Comparison of ENCODE assay signal across 27 cellular contexts in genomic region chr12:77007476-77007875, GRCh38. TPM values are rescaled to one million over a fixed set of nuclear protein-coding genes. Genes with fewer than 3 reads are reported as not detected.
"Had no signal": no experiment of that assay in that cellular context is flagged by ENCODE, and none has a peak within 500 bp of the region (broad histone marks: within the 10 kb centered on the region; RNA-seq: fewer than 3 reads in every experiment).

No MANE protein-coding gene starts in this region.

- H3K36me3 Mint-ChIP-seq: activated naive CD4-positive, alpha-beta T cell treated with anti-CD3 and anti-CD28 coated beads, Interleukin-2, amount 50 U/mL, for 24 hours; brain had no signal

- H3K4me1 Mint-ChIP-seq: activated naive CD4-positive, alpha-beta T cell treated with anti-CD3 and anti-CD28 coated beads, Interleukin-2, amount 50 U/mL, for 24 hours had no signal

- ATAC-seq: activated CD4-positive, CD25-positive, alpha-beta regulatory T cell treated with anti-CD3 and anti-CD28 coated beads, Interleukin-2, amount 50 U/mL, for 24 hours; activated CD8-positive, alpha-beta T cell treated with anti-CD3 and anti-CD28 coated beads, Interleukin-2, amount 10 ng/mL, durations not matched to agents 7 days and 5 days; Panc1; SK-N-SH treated with all-trans-retinoic acid at 6 μM for 48 hours had no signal

- H3K4me1 ChIP-seq: ascending aorta, SJSA1 had no signal

- H3K4me3 Mint-ChIP-seq: activated CD8-positive, alpha-beta T cell treated with anti-CD3 and anti-CD28 coated beads, Interleukin-2, amount 10 ng/mL, durations not matched to agents 7 days and 5 days; activated naive CD4-positive, alpha-beta T cell treated with anti-CD3 and anti-CD28 coated beads, Interleukin-2, amount 50 U/mL, for 24 hours; activated T-cell treated with anti-CD3 and anti-CD28 coated beads, Interleukin-2, amount 50 U/mL, for 24 hours; activated T-helper 1 cell treated with anti-CD3 and anti-CD28 coated beads, Interleukin-12 subunit alpha, Interleukin-12 subunit beta, Interleukin-2, Interleukin-4 antibody, amounts not matched to agents 30 ng/mL and 10 ng/mL and 1 ng/mL, durations not matched to agents 14 hours and 24 hours and 36 hours; brain; central memory CD8-positive, alpha-beta T cell had no signal

- H3K27me3 ChIP-seq: ascending aorta had no signal

- H3K4me3 ChIP-seq: ascending aorta, SJSA1 had no signal

- H3K27ac ChIP-seq: ascending aorta, RWPE1, SJSA1 had no signal

- H3K9me3 ChIP-seq: ascending aorta, SJSA1 had no signal

- DNase-seq: activated CD4-positive, alpha-beta T cell treated with anti-CD3 and anti-CD28 coated beads for 48 hours; activated CD4-positive, alpha-beta T cell treated with anti-CD3 and anti-CD28 coated beads, Interleukin-2, amount 50 U/mL, for 4 hours; activated CD8-positive, alpha-beta T cell treated with anti-CD3 and anti-CD28 coated beads, Interleukin-2, amount 10 ng/mL, durations not matched to agents 7 days and 5 days; activated effector memory CD4-positive, alpha-beta T cell treated with Interleukin-2 at 50 U/mL for 16 hours; activated naive CD4-positive, alpha-beta T cell; activated T-cell treated with anti-CD3 and anti-CD28 coated beads, Interleukin-2, amount 50 U/mL, for 24 hours; amniotic stem cell; NCI-H1048; NCI-H1417 treated with DMSO at 0.1 percent for 48 hours; NCI-H1694 treated with DMSO at 0.1 percent for 48 hours; NCI-H2029 treated with DMSO at 0.1 percent for 48 hours; NCI-H345; NCI-H510A; NCI-H526 treated with DMSO at 0.1 percent for 48 hours; NCI-H82; SHP77; SW 1271 had no signal

- H3K9me3 Mint-ChIP-seq: activated naive CD4-positive, alpha-beta T cell treated with anti-CD3 and anti-CD28 coated beads, Interleukin-2, amount 50 U/mL, for 24 hours; activated T-cell treated with anti-CD3 and anti-CD28 coated beads, Interleukin-2, amount 50 U/mL, for 24 hours; activated T-helper 1 cell treated with anti-CD3 and anti-CD28 coated beads, Interleukin-12 subunit alpha, Interleukin-12 subunit beta, Interleukin-2, Interleukin-4 antibody, amounts not matched to agents 30 ng/mL and 10 ng/mL and 1 ng/mL, durations not matched to agents 14 hours and 24 hours and 36 hours; brain; central memory CD8-positive, alpha-beta T cell had no signal

- H3K27ac Mint-ChIP-seq: activated CD8-positive, alpha-beta T cell treated with anti-CD3 and anti-CD28 coated beads, Interleukin-2, amount 10 ng/mL, durations not matched to agents 7 days and 5 days; activated naive CD4-positive, alpha-beta T cell treated with anti-CD3 and anti-CD28 coated beads, Interleukin-2, amount 50 U/mL, for 24 hours; activated T-cell treated with anti-CD3 and anti-CD28 coated beads, Interleukin-2, amount 50 U/mL, for 24 hours; activated T-helper 1 cell treated with anti-CD3 and anti-CD28 coated beads, Interleukin-12 subunit alpha, Interleukin-12 subunit beta, Interleukin-2, Interleukin-4 antibody, amounts not matched to agents 30 ng/mL and 10 ng/mL and 1 ng/mL, durations not matched to agents 14 hours and 24 hours and 36 hours; brain had no signal

- H3K27me3 Mint-ChIP-seq: brain had no signal

- H3K36me3 ChIP-seq: ascending aorta, SJSA1 had no signal

RNA-seq across cellular contexts. Expression of gene E2F7, which starts 57.9 kb away (rescaled TPM):
- total RNA-seq: ascending aorta had no signal
